In genomic region chr20:5127204-5127858, GRCh38 we compare ENCODE assay signal across 8 cellular contexts. TPM values are rescaled to one million over a fixed set of nuclear protein-coding genes. Genes with fewer than 3 reads are reported as not detected.
DNase-seq lines count a peak whose midpoint lies in the region; ATAC-seq and TF ChIP-seq lines count a peak whose summit lies in the region.

No MANE protein-coding gene starts in this region.

- H3K27me3 ChIP-seq in DND-41 (ENCODE audit: insufficient read depth, low read length, poor library complexity) (no peaks in the 10 kb centered on the region), cardiac muscle cell (no peaks in the 10 kb centered on the region)

- TF ChIP-seq CTCF in DND-41 (IDR thresholded peaks at IDR 0.05; ENCODE audit: borderline replicate concordance, extremely low read depth, low read length, poor library complexity, severe bottlenecking) = no peak
- TF ChIP-seq CTCF in cardiac muscle cell (IDR thresholded peaks at IDR 0.05; ENCODE audit: low read depth, low read length) = no peak

- peaks cover 78% of the 10 kb centered on the region for H3K79me2 ChIP-seq in DND-41 (ENCODE audit: insufficient read depth, low read length)

- H3K9ac ChIP-seq in DND-41 (ENCODE audit: low read depth, low read length) = peak overlapping the region; percentile 89

- no peaks in the 10 kb centered on the region for H3K9me3 Mint-ChIP-seq in activated naive CD4-positive, alpha-beta T cell treated with anti-CD3 and anti-CD28 coated beads, Interleukin-2, amount 50 U/mL, for 72 hours

- peak overlapping the region; percentile 74 for H2AFZ ChIP-seq in DND-41 (ENCODE audit: low read depth, low read length)

- H3K9me3 ChIP-seq in DND-41 (ENCODE audit: insufficient read depth, low read length, severe bottlenecking) (no peaks in the 10 kb centered on the region), cardiac muscle cell (ENCODE audit: low read depth) (no peaks in the 10 kb centered on the region)

- WGBS in urinary bladder = under 1% methylated on average over 44 of the region's 44 CpGs

- H3K36me3 ChIP-seq in DND-41 (ENCODE audit: insufficient read depth, low read length) = peaks cover 6% of the 10 kb centered on the region; the same call in 1 of the 2 replicates
- H3K36me3 ChIP-seq in cardiac muscle cell = no peaks in the 10 kb centered on the region
- no peaks in the 10 kb centered on the region for H3K36me3 ChIP-seq in urinary bladder (ENCODE audit: insufficient read depth)

- intact Hi-C loops in posterior cingulate gyrus (cut with DNase I) = loop anchor here (10.0 kb wide), 1 partner anchor 317 kb away; no protein-coding TSS in a partner anchor

- H3K4me1 ChIP-seq in DND-41 (ENCODE audit: insufficient read depth, low read length) (peaks cover 32% of the 10 kb centered on the region), cardiac muscle cell (ENCODE audit: low read depth) (no peaks in the 10 kb centered on the region), urinary bladder (ENCODE audit: insufficient read depth) (peaks cover 1% of the 10 kb centered on the region)

- H3K4me2 ChIP-seq in DND-41 (ENCODE audit: insufficient read depth, low read length) = peak overlapping the region; percentile 87

- H3K4me3 ChIP-seq in DND-41 (ENCODE audit: low read depth in 1 of 2, low read length in 2 of 2) (peak overlapping the region; percentile 52 to 78), cardiac muscle cell (peak overlapping the region; percentile 61), urinary bladder (ENCODE audit: low read depth, low read length) (peak overlapping the region; percentile 74)

- H3K36me3 Mint-ChIP-seq in activated naive CD4-positive, alpha-beta T cell treated with anti-CD3 and anti-CD28 coated beads, Interleukin-2, amount 50 U/mL, for 72 hours = peaks cover 13 to 27% of the 10 kb centered on the region in 2 donors

- ATAC-seq in DND-41 (ENCODE audit: insufficient read depth, low read depth) = peak; percentile 66
- peak; percentile 41 for ATAC-seq in GM21723 (IDR thresholded peaks at IDR 0.05; ENCODE audit: unreplicated experiment)
- ATAC-seq in activated naive CD4-positive, alpha-beta T cell treated with anti-CD3 and anti-CD28 coated beads, Interleukin-2, amount 50 U/mL, for 72 hours = peak; percentile 60 to 64

- H3K27ac Mint-ChIP-seq in activated naive CD4-positive, alpha-beta T cell treated with anti-CD3 and anti-CD28 coated beads, Interleukin-2, amount 50 U/mL, for 72 hours = peak overlapping the region; percentile 96 to 97

- in situ Hi-C loops in KBM-7 (cut with MboI; ENCODE audit: low pct_unique_long_range_greater_than_20kb, low sequenced_read_pairs) (no loop called here), SK-MEL-5 (cut with HindIII; ENCODE audit: low pct_unique_long_range_greater_than_20kb, low sequenced_read_pairs) (no loop called here)

- DNase-seq in DND-41 (peak; percentile 86), KBM-7 (peak; percentile 64), SK-MEL-5 (ENCODE audit: low read depth, low spot score) (peak; percentile 45), cardiac muscle cell (ENCODE audit: low read depth in 1 of 2, low spot score in 1 of 2) (peak; percentile 24 to 41), posterior cingulate gyrus (peak in 8 of 10 donors; percentile 33 to 91 (median 44))
- DNase-seq in activated naive CD4-positive, alpha-beta T cell treated with anti-CD3 and anti-CD28 coated beads, Interleukin-2, amount 50 U/mL, for 72 hours (ENCODE audit: low spot score in 2 of 2) = peak; percentile 69 to 81

- H4K20me1 ChIP-seq in DND-41 (ENCODE audit: insufficient read depth, low read length) = peaks cover 12% of the 10 kb centered on the region; the same call in 1 of the 2 replicates

- peak overlapping the region; percentile 77 for H3K27ac ChIP-seq in DND-41 (ENCODE audit: low read length)
- peak overlapping the region; percentile 55 for H3K27ac ChIP-seq in cardiac muscle cell
- peak overlapping the region; percentile 93 for H3K27ac ChIP-seq in urinary bladder (ENCODE audit: low read depth)

RNA-seq across cellular contexts. Expression of gene CDS2, which starts 0.5 kb away (rescaled TPM):
- 66.3 and 75.2 TPM in 2 replicates for total RNA-seq in SK-MEL-5 (2014; rRNA removed; shearing (Covaris generic))
- polyA plus RNA-seq in SK-MEL-5 (2015; cell fraction: cytosol; rRNA removed) = 42.6 and 64.2 TPM in 2 replicates
- polyA plus RNA-seq in SK-MEL-5 (2015; cell fraction: nucleus; rRNA removed) = 30.1 and 32.8 TPM in 2 replicates
- total RNA-seq in activated naive CD4-positive, alpha-beta T cell treated with anti-CD3 and anti-CD28 coated beads, Interleukin-2, amount 50 U/mL, for 72 hours = 10 to 100 TPM; 40.3 to 40.8 TPM
- total RNA-seq in cardiac muscle cell (18.7 and 20.3 TPM in 2 replicates), urinary bladder (36.9 TPM)
- polyA plus RNA-seq in cardiac muscle cell (27.0 and 31.9 TPM in 2 replicates), urinary bladder (22.1 TPM)

RNA-seq across cellular contexts. Expression of gene PCNA, which starts 7.6 kb away (rescaled TPM):
- total RNA-seq in SK-MEL-5 (2014; rRNA removed; shearing (Covaris generic)) = 247 and 249 TPM in 2 replicates
- 271 and 296 TPM in 2 replicates for polyA plus RNA-seq in SK-MEL-5 (2015; cell fraction: cytosol; rRNA removed)
- 126 and 138 TPM in 2 replicates for polyA plus RNA-seq in SK-MEL-5 (2015; cell fraction: nucleus; rRNA removed)
- 100 to 1,000 TPM; 484 to 697 TPM for total RNA-seq in activated naive CD4-positive, alpha-beta T cell treated with anti-CD3 and anti-CD28 coated beads, Interleukin-2, amount 50 U/mL, for 72 hours
- total RNA-seq in cardiac muscle cell (46.6 and 113 TPM in 2 replicates), urinary bladder (91.9 TPM)
- polyA plus RNA-seq in cardiac muscle cell (47.0 and 81.2 TPM in 2 replicates), urinary bladder (56.8 TPM)

RNA-seq across cellular contexts. Expression of gene TMEM230, which starts 14.5 kb away (rescaled TPM):
- 391 and 428 TPM in 2 replicates for total RNA-seq in SK-MEL-5 (2014; rRNA removed; shearing (Covaris generic))
- polyA plus RNA-seq in SK-MEL-5 (2015; cell fraction: cytosol; rRNA removed) = 328 and 338 TPM in 2 replicates
- 113 and 143 TPM in 2 replicates for polyA plus RNA-seq in SK-MEL-5 (2015; cell fraction: nucleus; rRNA removed)
- 10 to 100 TPM; 60.5 to 71.5 TPM for total RNA-seq in activated naive CD4-positive, alpha-beta T cell treated with anti-CD3 and anti-CD28 coated beads, Interleukin-2, amount 50 U/mL, for 72 hours
- total RNA-seq in cardiac muscle cell (48.9 and 93.6 TPM in 2 replicates), urinary bladder (131 TPM)
- polyA plus RNA-seq in cardiac muscle cell (166 and 176 TPM in 2 replicates), urinary bladder (116 TPM)

Comparison
In these comparisons a context has a peak if more than half of its experiments do, and no peak if none do; other contexts are left out.
1. Peak in every context shown above with its lines: DNase-seq, ATAC-seq, H3K4me3 ChIP-seq and H3K27ac ChIP-seq.
2. DNase-seq: peak in every context shown above with its lines; median percentile 86 in DND-41; 75 in activated naive CD4-positive, alpha-beta T cell treated with anti-CD3 and anti-CD28 coated beads, Interleukin-2, amount 50 U/mL, for 72 hours; 64 in KBM-7; 45 in SK-MEL-5; 44 in posterior cingulate gyrus; 32 in cardiac muscle cell.